8 cellular contexts compared by ENCODE assay signal in the genomic region with DNA sequence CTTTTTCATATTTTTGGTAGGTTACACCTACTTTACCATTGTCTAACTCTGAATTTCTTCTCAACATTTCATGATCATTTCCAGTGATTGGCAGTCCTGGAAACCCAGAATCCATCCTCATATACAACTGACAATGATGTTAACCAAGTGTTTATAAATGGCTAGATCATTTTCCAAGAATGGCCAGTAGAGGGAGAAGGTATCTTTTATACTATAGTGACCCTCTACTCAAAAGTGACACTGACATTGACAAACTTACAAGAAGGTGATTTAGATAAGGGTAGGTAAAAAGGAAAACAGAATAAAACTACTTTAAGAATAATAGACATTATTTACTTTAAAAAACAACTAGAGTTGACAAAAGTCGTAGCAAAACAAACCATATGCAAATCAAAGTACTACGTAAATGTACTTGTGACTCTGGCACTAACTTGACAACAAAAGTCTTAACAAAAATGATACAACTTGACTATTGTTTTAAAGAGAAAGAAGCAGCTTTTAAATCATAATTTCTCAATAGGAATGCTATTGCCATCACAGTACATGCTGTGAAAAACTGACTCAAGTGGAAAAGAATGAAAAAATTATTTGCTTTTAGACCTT.
A peak's percentile ranks its signal among the peaks of the same experiment; 100 is the strongest.
DNase-seq lines count a peak whose midpoint lies in the region; ATAC-seq and TF ChIP-seq lines count a peak whose summit lies in the region.

No MANE protein-coding gene starts in this region.

- H3K36me3 ChIP-seq in testis (ENCODE audit: low read depth, missing control alignments) = no peaks in the 10 kb centered on the region

- 83 to 85% methylated on average over 2 of the region's 2 CpGs for WGBS in testis, 2 donors

- DNase-seq in SIG-M5 treated with dmso at 0.1 percent for 504 hours (lab: John Stamatoyannopoulos, UW; ENCODE audit: unreplicated experiment) = peak; percentile 16
- DNase-seq in SIG-M5 (lab: John Stamatoyannopoulos, UW) = no peak
- peak; percentile 7 for DNase-seq in NCI-H345 treated with DMSO at 0.1 percent for 48 hours (lab: John Stamatoyannopoulos, UW; ENCODE audit: unreplicated experiment)
- DNase-seq in epithelial cell of esophagus (ENCODE audit: low read depth) = peak; percentile 28
- no peak for DNase-seq in testis
- DNase-seq in NK-92 treated with Interleukin-12 subunit alpha and Interleukin-12 subunit beta, amount 100 ng/mL, for 24 hours (lab: John Stamatoyannopoulos, UW) = no peak
- DNase-seq in stimulated activated naive CD8-positive, alpha-beta T cell treated with anti-CD3 and anti-CD28 coated beads, Interleukin-15, amount 100 ng/mL, for 72 hours = no peak
- DNase-seq in mucosa of gallbladder (ENCODE audit: low spot score) = no peak

- H3K4me3 Mint-ChIP-seq in stimulated activated naive CD8-positive, alpha-beta T cell treated with anti-CD3 and anti-CD28 coated beads, Interleukin-15, amount 100 ng/mL, for 72 hours = no peak overlapping the region

- no peaks in the 10 kb centered on the region for H3K9me3 Mint-ChIP-seq in stimulated activated naive CD8-positive, alpha-beta T cell treated with anti-CD3 and anti-CD28 coated beads, Interleukin-15, amount 100 ng/mL, for 72 hours

- H3K4me1 ChIP-seq in testis = peaks cover 3% of the 10 kb centered on the region

- no peaks in the 10 kb centered on the region for H3K4me1 Mint-ChIP-seq in stimulated activated naive CD8-positive, alpha-beta T cell treated with anti-CD3 and anti-CD28 coated beads, Interleukin-15, amount 100 ng/mL, for 72 hours

- no peak for TF ChIP-seq POLR2A in testis (IDR thresholded peaks at IDR 0.05)

- H3K27ac ChIP-seq in testis = no peak overlapping the region

- H3K27me3 ChIP-seq in testis = no peaks in the 10 kb centered on the region

- TF ChIP-seq CTCF in epithelial cell of esophagus (IDR thresholded peaks at IDR 0.05; ENCODE audit: insufficient read depth, low read depth, low read length, missing control alignments) = peak; percentile 51
- TF ChIP-seq CTCF in testis (IDR thresholded peaks at IDR 0.05) = peak in 2 of 3 experiments; percentile 7 to 54

- no peak overlapping the region for H3K4me3 ChIP-seq in epithelial cell of esophagus (ENCODE audit: low read length)
- no peak overlapping the region for H3K4me3 ChIP-seq in testis

- no peaks in the 10 kb centered on the region for H3K9me3 ChIP-seq in testis

- no peak for ATAC-seq in stimulated activated naive CD8-positive, alpha-beta T cell treated with anti-CD3 and anti-CD28 coated beads, Interleukin-15, amount 100 ng/mL, for 72 hours

- no peak overlapping the region for H3K27ac Mint-ChIP-seq in stimulated activated naive CD8-positive, alpha-beta T cell treated with anti-CD3 and anti-CD28 coated beads, Interleukin-15, amount 100 ng/mL, for 72 hours

- no peaks in the 10 kb centered on the region for H3K27me3 Mint-ChIP-seq in stimulated activated naive CD8-positive, alpha-beta T cell treated with anti-CD3 and anti-CD28 coated beads, Interleukin-15, amount 100 ng/mL, for 72 hours

- intact Hi-C loops in testis (cut with DNase I; ENCODE audit: low total_unique reads) = no loop called here

Comparison
In these comparisons a context has a peak if more than half of its experiments do, and no peak if none do; other contexts are left out.
1. DNase-seq: peak in SIG-M5 treated with dmso at 0.1 percent for 504 hours (single experiment), NCI-H345 treated with DMSO at 0.1 percent for 48 hours (single experiment) and epithelial cell of esophagus (single experiment); none in SIG-M5 (single experiment), testis (single experiment), NK-92 treated with Interleukin-12 subunit alpha and Interleukin-12 subunit beta, amount 100 ng/mL, for 24 hours (single experiment), stimulated activated naive CD8-positive, alpha-beta T cell treated with anti-CD3 and anti-CD28 coated beads, Interleukin-15, amount 100 ng/mL, for 72 hours (0 of 2) and mucosa of gallbladder (single experiment).